In the genomic region with DNA sequence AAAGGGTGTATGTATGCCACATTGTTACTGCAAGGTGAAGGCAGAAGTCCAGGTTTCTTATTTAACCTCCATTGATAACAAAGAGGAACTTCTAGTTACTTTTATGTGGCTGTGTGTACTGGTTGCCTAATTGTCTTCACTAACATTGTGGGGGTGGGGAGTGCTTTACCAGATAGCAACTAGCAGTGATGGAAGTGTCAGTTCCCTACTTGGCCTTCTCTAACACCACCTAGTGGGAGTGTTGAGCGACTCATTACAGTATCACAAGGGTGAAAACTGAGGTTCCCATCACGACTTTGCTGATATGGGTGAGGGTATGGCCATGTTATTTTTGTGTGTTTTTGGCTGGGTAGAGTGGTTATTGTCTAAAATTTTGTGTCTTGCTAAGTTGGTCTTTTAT, we compare ENCODE assay signal across 8 cellular contexts.
DNase-seq lines count a peak whose midpoint lies in the region; ATAC-seq and TF ChIP-seq lines count a peak whose summit lies in the region.

No MANE protein-coding gene starts in this region.

- DNase-seq in NCI-H526 (lab: John Stamatoyannopoulos, UW) (peak; percentile 2 to 44), NCI-H526 treated with DMSO at 0.1 percent for 48 hours (lab: John Stamatoyannopoulos, UW) (no peak), NCI-H82 treated with DMSO at 0.1 percent for 48 hours (lab: John Stamatoyannopoulos, UW; ENCODE audit: unreplicated experiment) (peak; percentile 43), fibroblast of villous mesenchyme (ENCODE audit: low read depth) (peak; percentile 73), cortex of kidney (lab: John Stamatoyannopoulos, UW) (no peak)
- DNase-seq in activated T-helper 1 cell treated with anti-CD3 and anti-CD28 coated beads, Interleukin-12 subunit alpha, Interleukin-12 subunit beta, Interleukin-2, Interleukin-4 antibody, amounts not matched to agents 30 ng/mL and 10 ng/mL and 1 ng/mL, durations not matched to agents 14 hours and 24 hours and 36 hours (ENCODE audit: low spot score), result no peak
- no peak for DNase-seq in stimulated activated effector memory CD8-positive, alpha-beta T cell treated with anti-CD3 and anti-CD28 coated beads, Interleukin-12 subunit alpha, Interleukin-12 subunit beta, amount 100 ng/mL, for 72 hours (ENCODE audit: low spot score in 2 of 2)

- TF ChIP-seq CTCF in fibroblast of villous mesenchyme (IDR thresholded peaks at IDR 0.05; ENCODE audit: insufficient read depth, low read depth, low read length), result peak; percentile 61

- intact Hi-C loops in activated T-helper 1 cell treated with anti-CD3 and anti-CD28 coated beads, Interleukin-12 subunit alpha, Interleukin-12 subunit beta, Interleukin-2, Interleukin-4 antibody, amounts not matched to agents 30 ng/mL and 10 ng/mL and 1 ng/mL, durations not matched to agents 14 hours and 24 hours and 36 hours (cut with micrococcal nuclease), result loop anchor here (5.0 kb wide), 1 partner anchor 130 kb away; no protein-coding TSS in a partner anchor

- no peak overlapping the region for H3K4me3 ChIP-seq in fibroblast of villous mesenchyme (ENCODE audit: low read depth, low read length)

- no peak overlapping the region for H3K27ac Mint-ChIP-seq in activated T-helper 1 cell treated with anti-CD3 and anti-CD28 coated beads, Interleukin-12 subunit alpha, Interleukin-12 subunit beta, Interleukin-2, Interleukin-4 antibody, amounts not matched to agents 30 ng/mL and 10 ng/mL and 1 ng/mL, durations not matched to agents 14 hours and 24 hours and 36 hours
- no peak overlapping the region for H3K27ac Mint-ChIP-seq in stimulated activated effector memory CD8-positive, alpha-beta T cell treated with anti-CD3 and anti-CD28 coated beads, Interleukin-12 subunit alpha, Interleukin-12 subunit beta, amount 100 ng/mL, for 72 hours

- ATAC-seq in HG02970 (IDR thresholded peaks at IDR 0.05; ENCODE audit: low FRiP score, unreplicated experiment), result peak; percentile 64
- no peak for ATAC-seq in stimulated activated effector memory CD8-positive, alpha-beta T cell treated with anti-CD3 and anti-CD28 coated beads, Interleukin-12 subunit alpha, Interleukin-12 subunit beta, amount 100 ng/mL, for 72 hours

- H3K9me3 Mint-ChIP-seq in activated T-helper 1 cell treated with anti-CD3 and anti-CD28 coated beads, Interleukin-12 subunit alpha, Interleukin-12 subunit beta, Interleukin-2, Interleukin-4 antibody, amounts not matched to agents 30 ng/mL and 10 ng/mL and 1 ng/mL, durations not matched to agents 14 hours and 24 hours and 36 hours, result no peaks in the 10 kb centered on the region
- peaks cover 11% of the 10 kb centered on the region for H3K9me3 Mint-ChIP-seq in stimulated activated effector memory CD8-positive, alpha-beta T cell treated with anti-CD3 and anti-CD28 coated beads, Interleukin-12 subunit alpha, Interleukin-12 subunit beta, amount 100 ng/mL, for 72 hours

- no peaks in the 10 kb centered on the region for H3K36me3 Mint-ChIP-seq in activated T-helper 1 cell treated with anti-CD3 and anti-CD28 coated beads, Interleukin-12 subunit alpha, Interleukin-12 subunit beta, Interleukin-2, Interleukin-4 antibody, amounts not matched to agents 30 ng/mL and 10 ng/mL and 1 ng/mL, durations not matched to agents 14 hours and 24 hours and 36 hours (ENCODE audit: low read depth)
- H3K36me3 Mint-ChIP-seq in stimulated activated effector memory CD8-positive, alpha-beta T cell treated with anti-CD3 and anti-CD28 coated beads, Interleukin-12 subunit alpha, Interleukin-12 subunit beta, amount 100 ng/mL, for 72 hours, result no peaks in the 10 kb centered on the region

- no peaks in the 10 kb centered on the region for H3K4me1 Mint-ChIP-seq in activated T-helper 1 cell treated with anti-CD3 and anti-CD28 coated beads, Interleukin-12 subunit alpha, Interleukin-12 subunit beta, Interleukin-2, Interleukin-4 antibody, amounts not matched to agents 30 ng/mL and 10 ng/mL and 1 ng/mL, durations not matched to agents 14 hours and 24 hours and 36 hours (ENCODE audit: low read depth)
- H3K4me1 Mint-ChIP-seq in stimulated activated effector memory CD8-positive, alpha-beta T cell treated with anti-CD3 and anti-CD28 coated beads, Interleukin-12 subunit alpha, Interleukin-12 subunit beta, amount 100 ng/mL, for 72 hours, result no peaks in the 10 kb centered on the region

- H3K4me3 Mint-ChIP-seq in activated T-helper 1 cell treated with anti-CD3 and anti-CD28 coated beads, Interleukin-12 subunit alpha, Interleukin-12 subunit beta, Interleukin-2, Interleukin-4 antibody, amounts not matched to agents 30 ng/mL and 10 ng/mL and 1 ng/mL, durations not matched to agents 14 hours and 24 hours and 36 hours, result no peak overlapping the region
- H3K4me3 Mint-ChIP-seq in stimulated activated effector memory CD8-positive, alpha-beta T cell treated with anti-CD3 and anti-CD28 coated beads, Interleukin-12 subunit alpha, Interleukin-12 subunit beta, amount 100 ng/mL, for 72 hours, result no peak overlapping the region

- no peaks in the 10 kb centered on the region for H3K27me3 Mint-ChIP-seq in activated T-helper 1 cell treated with anti-CD3 and anti-CD28 coated beads, Interleukin-12 subunit alpha, Interleukin-12 subunit beta, Interleukin-2, Interleukin-4 antibody, amounts not matched to agents 30 ng/mL and 10 ng/mL and 1 ng/mL, durations not matched to agents 14 hours and 24 hours and 36 hours (ENCODE audit: insufficient read depth)

Comparison
In these comparisons a context has a peak if more than half of its experiments do, and no peak if none do; other contexts are left out.
1. DNase-seq: peak in NCI-H526 (2 of 2), NCI-H82 treated with DMSO at 0.1 percent for 48 hours (single experiment) and fibroblast of villous mesenchyme (single experiment); none in NCI-H526 treated with DMSO at 0.1 percent for 48 hours (single experiment), cortex of kidney (single experiment), activated T-helper 1 cell treated with anti-CD3 and anti-CD28 coated beads, Interleukin-12 subunit alpha, Interleukin-12 subunit beta, Interleukin-2, Interleukin-4 antibody, amounts not matched to agents 30 ng/mL and 10 ng/mL and 1 ng/mL, durations not matched to agents 14 hours and 24 hours and 36 hours (single experiment) and stimulated activated effector memory CD8-positive, alpha-beta T cell treated with anti-CD3 and anti-CD28 coated beads, Interleukin-12 subunit alpha, Interleukin-12 subunit beta, amount 100 ng/mL, for 72 hours (0 of 2).